14 cellular contexts compared by ENCODE assay signal in genomic region chr18:74899554-74899953, GRCh38.
DNase-seq lines count a peak whose midpoint lies in the region; ATAC-seq and TF ChIP-seq lines count a peak whose summit lies in the region.
"Had no signal": no experiment of that assay in that cellular context is flagged by ENCODE, and none has a peak within 500 bp of the region (broad histone marks: within the 10 kb centered on the region; RNA-seq: fewer than 3 reads in every experiment).

No MANE protein-coding gene starts in this region.

- H3K4me3 ChIP-seq in adrenal gland, result no peak overlapping the region
- H3K4me3 ChIP-seq: heart right ventricle had no signal

- 89 to 95% (median 91%) methylated on average over 5 of the region's 5 CpGs for WGBS in adrenal gland, 4 donors

- ATAC-seq in GM19351 (IDR thresholded peaks at IDR 0.05; ENCODE audit: unreplicated experiment) (no peak), HG03025 (IDR thresholded peaks at IDR 0.05; ENCODE audit: low FRiP score, unreplicated experiment) (no peak)
- ATAC-seq: activated naive CD8-positive, alpha-beta T cell treated with anti-CD3 and anti-CD28 coated beads, Interleukin-2, amount 50 U/mL, for 24 hours; T-cell had no signal

- no peaks in the 10 kb centered on the region for H3K36me3 ChIP-seq in adrenal gland (replicated peaks in 1 of 2)

- no peaks in the 10 kb centered on the region for H3K27me3 ChIP-seq in adrenal gland
- H3K27me3 ChIP-seq: heart right ventricle had no signal

- no peaks in the 10 kb centered on the region for H3K9me3 Mint-ChIP-seq in nephron progenitor cell
- H3K9me3 Mint-ChIP-seq: activated CD4-positive, alpha-beta memory T cell treated with anti-CD3 and anti-CD28 coated beads for 36 hours; activated naive CD8-positive, alpha-beta T cell treated with anti-CD3 and anti-CD28 coated beads, Interleukin-2, amount 50 U/mL, for 24 hours; endodermal cell; T-cell had no signal

- H3K36me3 Mint-ChIP-seq in nephron progenitor cell (ENCODE audit: low read depth), result no peaks in the 10 kb centered on the region
- H3K36me3 Mint-ChIP-seq: activated CD4-positive, alpha-beta memory T cell treated with anti-CD3 and anti-CD28 coated beads for 36 hours had no signal

- H3K4me3 Mint-ChIP-seq in nephron progenitor cell, result no peak overlapping the region
- H3K4me3 Mint-ChIP-seq: activated CD4-positive, alpha-beta memory T cell treated with anti-CD3 and anti-CD28 coated beads for 36 hours; activated naive CD8-positive, alpha-beta T cell treated with anti-CD3 and anti-CD28 coated beads, Interleukin-2, amount 50 U/mL, for 24 hours; endodermal cell; T-cell had no signal

- H3K27ac ChIP-seq in adrenal gland, result no peak overlapping the region
- H3K27ac ChIP-seq: 22Rv1 had no signal

- H3K27me3 Mint-ChIP-seq in nephron progenitor cell (ENCODE audit: low read depth, poor library complexity), result peaks cover 4% of the 10 kb centered on the region
- H3K27me3 Mint-ChIP-seq: activated CD4-positive, alpha-beta memory T cell treated with anti-CD3 and anti-CD28 coated beads for 36 hours; activated naive CD8-positive, alpha-beta T cell treated with anti-CD3 and anti-CD28 coated beads, Interleukin-2, amount 50 U/mL, for 24 hours; T-cell had no signal

- no peak for TF ChIP-seq CTCF in adrenal gland (IDR thresholded peaks at IDR 0.05)
- TF ChIP-seq CTCF in nephron progenitor cell (IDR thresholded peaks at IDR 0.05), result no peak

- no peaks in the 10 kb centered on the region for H3K4me1 ChIP-seq in adrenal gland (replicated peaks in 1 of 2)

- H3K27ac Mint-ChIP-seq in nephron progenitor cell, result peak overlapping the region; percentile 70
- H3K27ac Mint-ChIP-seq: activated CD4-positive, alpha-beta memory T cell treated with anti-CD3 and anti-CD28 coated beads for 36 hours; activated naive CD8-positive, alpha-beta T cell treated with anti-CD3 and anti-CD28 coated beads, Interleukin-2, amount 50 U/mL, for 24 hours; endodermal cell; T-cell had no signal

- H3K9me3 ChIP-seq in adrenal gland (replicated peaks in 1 of 3), result no peaks in the 10 kb centered on the region
- H3K9me3 ChIP-seq: heart right ventricle had no signal

- no peak for TF ChIP-seq POLR2A in adrenal gland (IDR thresholded peaks at IDR 0.05)

- intact Hi-C loops in adrenal gland (cut with DNase I), result no loop called here

- DNase-seq in DMS 273 (lab: John Stamatoyannopoulos, UW; ENCODE audit: unreplicated experiment) (peak; percentile 28), DMS 273 treated with DMSO at 0.1 percent for 48 hours (lab: John Stamatoyannopoulos, UW) (no peak), NCI-H146 (lab: John Stamatoyannopoulos, UW) (peak; percentile 51), adrenal gland (peak in 4 of 7 donors; percentile 13 to 67 (median 26)), nephron progenitor cell (no peak), amniotic stem cell (lab: John Stamatoyannopoulos, UW) (no peak)
- DNase-seq: activated CD4-positive, alpha-beta memory T cell treated with anti-CD3 and anti-CD28 coated beads for 36 hours; activated naive CD8-positive, alpha-beta T cell treated with anti-CD3 and anti-CD28 coated beads, Interleukin-2, amount 50 U/mL, for 24 hours; endodermal cell; T-cell had no signal

- peaks cover 48% of the 10 kb centered on the region for H3K4me1 Mint-ChIP-seq in nephron progenitor cell
- H3K4me1 Mint-ChIP-seq: activated naive CD8-positive, alpha-beta T cell treated with anti-CD3 and anti-CD28 coated beads, Interleukin-2, amount 50 U/mL, for 24 hours had no signal

Comparison
In these comparisons a context has a peak if more than half of its experiments do, and no peak if none do; other contexts are left out.
1. DNase-seq: peak in DMS 273 (single experiment), NCI-H146 (single experiment) and adrenal gland (4 of 7); none in DMS 273 treated with DMSO at 0.1 percent for 48 hours (single experiment), nephron progenitor cell (single experiment) and amniotic stem cell (single experiment).